ENCODE assay signal across 8 cellular contexts in genomic region chr15:51888593-51889195, GRCh38. TPM values are rescaled to one million over a fixed set of nuclear protein-coding genes. Genes with fewer than 3 reads are reported as not detected.
A peak's percentile ranks its signal among the peaks of the same experiment; 100 is the strongest.
DNase-seq lines count a peak whose midpoint lies in the region; ATAC-seq and TF ChIP-seq lines count a peak whose summit lies in the region.

No MANE protein-coding gene starts in this region.

- H3K27ac ChIP-seq in thoracic aorta, result no peak overlapping the region

- peaks cover 0 to 13% of the 10 kb centered on the region in 2 donors for H3K4me1 ChIP-seq in thoracic aorta (ENCODE audit: control insufficient read depth in 1 of 2, low read depth in 2 of 2)

- H3K27me3 ChIP-seq in thoracic aorta (replicated peaks; ENCODE audit: insufficient read depth), result no peaks in the 10 kb centered on the region

- no peaks in the 10 kb centered on the region for H3K9me3 ChIP-seq in thoracic aorta

- H3K4me3 ChIP-seq in AG10803 (ENCODE audit: low read length), result no peak overlapping the region
- H3K4me3 ChIP-seq in thoracic aorta, result no peak overlapping the region

- DNase-seq in AG10803 (ENCODE audit: low read depth), result peak; percentile 33
- DNase-seq in HCEC 1CT, result peak; percentile 41
- DNase-seq in SKM-1 treated with dmso at 0.1 percent for 144 hours (lab: John Stamatoyannopoulos, UW; ENCODE audit: unreplicated experiment), result peak; percentile 26
- peak; percentile 32 for DNase-seq in germinal center (ENCODE audit: low spot score)
- DNase-seq in thoracic aorta (ENCODE audit: low spot score), result no peak
- DNase-seq in NCI-H524 treated with DMSO at 0.1 percent for 48 hours (lab: John Stamatoyannopoulos, UW), result no peak
- DNase-seq in NCI-H774 (lab: John Stamatoyannopoulos, UW), result no peak
- DNase-seq in anterior cingulate cortex (lab: John Stamatoyannopoulos, UW), result no peak

- peak; percentile 82 for TF ChIP-seq CTCF in AG10803 (conservative IDR thresholded peaks at IDR 0.05; ENCODE audit: low read length)
- peak; percentile 61 for TF ChIP-seq CTCF in thoracic aorta (IDR thresholded peaks at IDR 0.05)

- no peaks in the 10 kb centered on the region for H3K36me3 ChIP-seq in thoracic aorta

- no peak for ATAC-seq in thoracic aorta (ENCODE audit: insufficient number of reproducible peaks, low FRiP score, low read depth)

RNA-seq across cellular contexts. Expression of gene TMOD3, which starts 59.2 kb away (rescaled TPM):
- total RNA-seq in thoracic aorta, result 10 to 100 TPM; 27.3 to 38.1 TPM

Comparison
In these comparisons a context has a peak if more than half of its experiments do, and no peak if none do; other contexts are left out.
1. DNase-seq: peak in AG10803 (single experiment), HCEC 1CT (single experiment), SKM-1 treated with dmso at 0.1 percent for 144 hours (single experiment) and germinal center (single experiment); none in thoracic aorta (single experiment), NCI-H524 treated with DMSO at 0.1 percent for 48 hours (single experiment), NCI-H774 (single experiment) and anterior cingulate cortex (0 of 58).